Comparison of ENCODE assay signal across 22 cellular contexts in the genomic region with DNA sequence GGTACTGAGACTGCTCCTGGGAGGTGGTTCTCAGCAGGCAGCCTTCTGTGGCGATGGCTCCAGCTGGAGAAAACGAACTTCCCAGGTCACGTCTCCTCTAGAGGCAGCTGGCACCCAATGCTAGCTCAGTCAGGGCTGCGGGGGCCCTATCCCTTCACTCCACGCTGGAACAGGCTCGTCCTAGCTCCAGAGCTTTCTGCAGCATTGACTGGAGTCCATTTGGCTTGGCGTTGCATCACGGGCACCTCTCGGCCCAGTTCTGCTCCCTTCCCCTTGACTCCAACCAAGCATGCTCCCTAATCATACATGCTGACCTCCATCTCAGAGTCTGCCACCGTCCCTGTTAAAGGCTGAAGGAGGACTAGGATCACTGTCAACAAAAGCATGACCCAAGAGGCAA. TPM values are rescaled to one million over a fixed set of nuclear protein-coding genes. Genes with fewer than 3 reads are reported as not detected.
"Had no signal": no experiment of that assay in that cellular context is flagged by ENCODE, and none has a peak within 500 bp of the region (broad histone marks: within the 10 kb centered on the region; RNA-seq: fewer than 3 reads in every experiment).

No MANE protein-coding gene starts in this region.

- H3K4me3 ChIP-seq: SJSA1, SK-N-MC had no signal

- H3K27ac ChIP-seq: SJSA1, SK-N-MC had no signal

- ATAC-seq: HepG2 had no signal

- FAIRE-seq: HepG2, RCC 7860 had no signal

- H3K36me3 ChIP-seq: SJSA1 had no signal

- H3K4me1 ChIP-seq: SJSA1 had no signal

- DNase-seq: IMR-90, Kasumi-1, KG1, MM.1S, NCI-H1092 treated with DMSO at 0.1 percent for 48 hours, NCI-H1436, NCI-H187, NCI-H2029, NCI-H2081 treated with DMSO at 0.1 percent for 48 hours, NCI-H2171, NCI-H226, NCI-H446 treated with DMSO at 0.1 percent for 48 hours, NCI-H510A treated with DMSO at 0.1 percent for 48 hours, NCI-H526, NCI-H774, Right ventricle myocardium superior, RPMI8226, SIG-M5 had no signal

RNA-seq across cellular contexts. Expression of a gene that starts 5.9 kb away (rescaled TPM):
- total RNA-seq: IMR-90 had no signal
- polyA plus RNA-seq: IMR-90 had no signal
